18 cellular contexts compared by ENCODE assay signal in genomic region chrX:153825042-153825441, GRCh38. TPM values are rescaled to one million over a fixed set of nuclear protein-coding genes. Genes with fewer than 3 reads are reported as not detected.
DNase-seq lines count a peak whose midpoint lies in the region; ATAC-seq and TF ChIP-seq lines count a peak whose summit lies in the region.
"Had no signal": no experiment of that assay in that cellular context is flagged by ENCODE, and none has a peak within 500 bp of the region (broad histone marks: within the 10 kb centered on the region; RNA-seq: fewer than 3 reads in every experiment).

No MANE protein-coding gene starts in this region.

- no peaks in the 10 kb centered on the region for H3K9me3 Mint-ChIP-seq in immature natural killer cell

- H3K9me3 ChIP-seq in SK-N-SH (no peaks in the 10 kb centered on the region), spleen (peaks cover 0 to 5% (median 0%) of the 10 kb centered on the region in 8 donors), T-helper 17 cell (ENCODE audit: control insufficient read depth, low read length, poor library complexity, severe bottlenecking) (no peaks in the 10 kb centered on the region)
- H3K9me3 ChIP-seq: HAP-1 had no signal

- POLR2A ChIA-PET in SK-N-SH (lab: Yijun Ruan, JAX) = no interaction called here

- no peak for TF ChIP-seq EP300 in SK-N-SH (IDR thresholded peaks at IDR 0.05; ENCODE audit: borderline replicate concordance in 1 of 2, low read depth in 1 of 2, low read length in 1 of 2)

- H3K27ac ChIP-seq in SK-N-SH (ENCODE audit: low read depth in 2 of 2, low read length in 1 of 2) (no peak overlapping the region), spleen (no peak overlapping the region)
- H3K27ac ChIP-seq: 22Rv1; BLaER1 treated with 17β-estradiol and CSF1 and Interleukin-3, amounts not matched to agents 10 nM and 100 nM; GM23248 had no signal

- peaks cover 73% of the 10 kb centered on the region in 2 donors for H3K4me1 Mint-ChIP-seq in immature natural killer cell
- peaks cover 31% of the 10 kb centered on the region for H3K4me1 Mint-ChIP-seq in T-helper 17 cell

- 53% methylated on average over 8 of the region's 8 CpGs for WGBS in SK-N-SH (ENCODE audit: low lambda C conversion rate)
- 73 to 80% (median 78%) methylated on average over 2 to 8 of the region's 8 CpGs for WGBS in spleen, 5 donors

- CTCF ChIA-PET in SK-N-SH (lab: Yijun Ruan, JAX) = no interaction called here

- H3K27ac Mint-ChIP-seq in immature natural killer cell (peak overlapping the region in 5 of 6 donors; percentile 37 to 74 (median 65)), T-helper 17 cell (no peak overlapping the region)
- H3K27ac Mint-ChIP-seq: CD4-positive, CD25-positive, alpha-beta regulatory T cell; IgD-negative memory B cell had no signal

- H3K79me2 ChIP-seq in SK-N-SH (ENCODE audit: insufficient read depth) = no peaks in the 10 kb centered on the region

- H3K36me3 Mint-ChIP-seq in immature natural killer cell (peaks cover 0 to 7% (median 4%) of the 10 kb centered on the region in 3 donors), T-helper 17 cell (ENCODE audit: low read depth) (no peaks in the 10 kb centered on the region)
- H3K36me3 Mint-ChIP-seq: CD4-positive, CD25-positive, alpha-beta regulatory T cell; IgD-negative memory B cell had no signal

- H3K4me2 ChIP-seq in SK-N-SH = no peak overlapping the region
- H3K4me2 ChIP-seq: BLaER1 treated with 17β-estradiol and CSF1 and Interleukin-3, amounts not matched to agents 10 nM and 100 nM had no signal

- H3K9ac ChIP-seq in SK-N-SH = no peak overlapping the region
- H3K9ac ChIP-seq: BLaER1 treated with 17β-estradiol and CSF1 and Interleukin-3, amounts not matched to agents 10 nM and 100 nM; GM23248 had no signal

- H3K27me3 Mint-ChIP-seq in immature natural killer cell (ENCODE audit: low read depth in 3 of 3) = peaks cover 11 to 26% (median 16%) of the 10 kb centered on the region in 3 donors
- no peaks in the 10 kb centered on the region for H3K27me3 Mint-ChIP-seq in T-helper 17 cell

- H3F3A ChIP-seq in SK-N-SH (replicated peaks; ENCODE audit: insufficient read depth) = peaks cover 5% of the 10 kb centered on the region

- no peak overlapping the region for H2AFZ ChIP-seq in SK-N-SH (ENCODE audit: low read depth)
- H2AFZ ChIP-seq: GM23248 had no signal

- H3K4me3 ChIP-seq in SK-N-SH (ENCODE audit: low read depth in 2 of 2, low read length in 1 of 2) (no peak overlapping the region), spleen (no peak overlapping the region)
- H3K4me3 ChIP-seq: BLaER1 treated with 17β-estradiol and CSF1 and Interleukin-3, amounts not matched to agents 10 nM and 100 nM; GM23248; HAP-1 had no signal

- TF ChIP-seq RAD21 in SK-N-SH (IDR thresholded peaks at IDR 0.05; ENCODE audit: low read length) = no peak

- TF ChIP-seq POLR2A in spleen (IDR thresholded peaks at IDR 0.05) = no peak

- H3K4me1 ChIP-seq in SK-N-SH (ENCODE audit: control insufficient read depth in 1 of 2, insufficient read depth in 2 of 2, low read depth in 1 of 2, low read length in 1 of 2) (peaks cover 0 to 13% of the 10 kb centered on the region in 2 experiments; a peak in 1 of 4 replicates), spleen (peaks cover 0 to 40% (median 13%) of the 10 kb centered on the region in 6 donors)
- H3K4me1 ChIP-seq: HAP-1 had no signal

- H3K27me3 ChIP-seq in SK-N-SH (ENCODE audit: insufficient read depth) (peaks cover 47% of the 10 kb centered on the region), spleen (replicated peaks in 1 of 7) (peaks cover 6 to 68% (median 22%) of the 10 kb centered on the region in 7 donors)

- DNase-seq in SK-N-SH = peak; percentile 7
- peak; percentile 1 for DNase-seq in HuH-7 (ENCODE audit: low spot score)
- DNase-seq in immature natural killer cell = no peak
- DNase-seq in spleen = peak; percentile 57
- DNase-seq in NCI-H510A (lab: John Stamatoyannopoulos, UW) = no peak
- no peak for DNase-seq in NOMO-1 treated with dmso at 0.1 percent for 144 hours (lab: John Stamatoyannopoulos, UW; ENCODE audit: unreplicated experiment)
- no peak for DNase-seq in T-helper 17 cell
- DNase-seq: AML-193; CD4-positive, CD25-positive, alpha-beta regulatory T cell; DMS53; GF-D8; GM23248 had no signal

- H3K4me3 Mint-ChIP-seq in immature natural killer cell = peak overlapping the region in 3 of 5 donors; percentile 36 to 55 (median 39)
- no peak overlapping the region for H3K4me3 Mint-ChIP-seq in T-helper 17 cell
- H3K4me3 Mint-ChIP-seq: CD4-positive, CD25-positive, alpha-beta regulatory T cell had no signal

- intact Hi-C loops in spleen (cut with DNase I; ENCODE audit: low total_unique reads) = loop anchor here (10.0 kb wide), 1 partner anchor 70 kb away; no protein-coding TSS in a partner anchor

- TF ChIP-seq CTCF in SK-N-SH (IDR thresholded peaks at IDR 0.05) (no peak), spleen (IDR thresholded peaks at IDR 0.05 in 8 of 11, conservative IDR thresholded peaks at IDR 0.05 in 3 of 11) (no peak)

- H3K9me2 ChIP-seq in SK-N-SH = no peaks in the 10 kb centered on the region

- ATAC-seq in SK-N-SH treated with all-trans-retinoic acid at 6 μM for 48 hours = no peak
- no peak for ATAC-seq in T-helper 17 cell

- H4K20me1 ChIP-seq in SK-N-SH (ENCODE audit: insufficient read depth) = peaks cover 5% of the 10 kb centered on the region; the same call in 1 of the 2 replicates

- H3K36me3 ChIP-seq in SK-N-SH (replicated peaks in 1 of 2; ENCODE audit: control insufficient read depth in 1 of 2, insufficient read depth in 2 of 2, low read length in 1 of 2) = no peaks in the 10 kb centered on the region
- H3K36me3 ChIP-seq in spleen = no peaks in the 10 kb centered on the region
- H3K36me3 ChIP-seq: BLaER1 treated with 17β-estradiol and CSF1 and Interleukin-3, amounts not matched to agents 10 nM and 100 nM; HAP-1 had no signal

TF ChIP-seq in SK-N-SH, 30 proteins besides CTCF, POLR2A, EP300 and RAD21 (continues in another document):
- no peak for TF ChIP-seq SMC3 (IDR thresholded peaks at IDR 0.05; ENCODE audit: low read depth, low read length)
- TF ChIP-seq NFIC (IDR thresholded peaks at IDR 0.05; ENCODE audit: borderline replicate concordance) = no peak
- TF ChIP-seq MAX (IDR thresholded peaks at IDR 0.05; ENCODE audit: low read depth) = no peak
- no peak for TF ChIP-seq ELF1 (IDR thresholded peaks at IDR 0.05)
- no peak for TF ChIP-seq TAF1 (IDR thresholded peaks at IDR 0.05; ENCODE audit: borderline replicate concordance, low read depth, low read length)
- no peak for TF ChIP-seq JUND (IDR thresholded peaks at IDR 0.05)
- no peak for TF ChIP-seq GABPA (IDR thresholded peaks at IDR 0.05; ENCODE audit: low read depth)
- TF ChIP-seq TCF12 (IDR thresholded peaks at IDR 0.05) = no peak
- TF ChIP-seq CHD2 (IDR thresholded peaks at IDR 0.05; ENCODE audit: low read length, partially characterized antibody) = no peak
- no peak for TF ChIP-seq FOXJ3 (CRISPR knock-in tag; IDR thresholded peaks at IDR 0.05)

TF ChIP-seq in SK-N-SH treated with all-trans-retinoic acid at 6 μM for 48 hours, 23 proteins besides CTCF, POLR2A, EP300 and RAD21:
- TF ChIP-seq RARB (CRISPR knock-in tag; IDR thresholded peaks at IDR 0.05) (no peak), BACH2 (CRISPR knock-in tag; IDR thresholded peaks at IDR 0.05; ENCODE audit: borderline replicate concordance) (no peak), PPARA (CRISPR knock-in tag; IDR thresholded peaks at IDR 0.05; ENCODE audit: borderline replicate concordance) (no peak), TCF4 (CRISPR knock-in tag; IDR thresholded peaks at IDR 0.05; ENCODE audit: borderline replicate concordance) (no peak)

RNA-seq across cellular contexts. Expression of gene PDZD4, which starts 5.3 kb away (rescaled TPM):
- polyA plus RNA-seq in SK-N-SH (2012; rRNA removed) (1.9 and 2.4 TPM in 2 replicates), immature natural killer cell (10 to 100 TPM in 1 of 3 donors, 1 to 10 TPM in 1, under 1 TPM in 1; 0.93 to 11.4 (median 6.1) TPM), spleen (10 to 100 TPM in 1 of 3 donors, 1 to 10 TPM in 2; 3.7 to 21.8 (median 9.4) TPM)
- 1.1 and 2.7 TPM in 2 replicates for polyA plus RNA-seq in SK-N-SH (2012; cell fraction: cytosol; rRNA removed)
- 8.9 and 16.9 TPM in 2 replicates for polyA plus RNA-seq in SK-N-SH (2012; cell fraction: nucleus; rRNA removed)
- total RNA-seq in spleen (10 to 100 TPM in 5 of 7 donors, 1 to 10 TPM in 2; 6.4 to 15.4 (median 10.7) TPM), T-helper 17 cell (10 to 100 TPM; 31.1 to 45.6 TPM)
- total RNA-seq: GM23248 had no signal
- polyA plus RNA-seq: CD4-positive, CD25-positive, alpha-beta regulatory T cell; GM23248 had no signal

RNA-seq across cellular contexts. Expression of gene SSR4, which starts 30.6 kb away (rescaled TPM):
- polyA plus RNA-seq in SK-N-SH (2012; rRNA removed) = 326 and 367 TPM in 2 replicates
- polyA plus RNA-seq in SK-N-SH (2012; cell fraction: cytosol; rRNA removed) = 195 and 259 TPM in 2 replicates
- polyA plus RNA-seq in SK-N-SH (2012; cell fraction: nucleus; rRNA removed) = 162 and 171 TPM in 2 replicates
- 100 to 1,000 TPM; 535 to 803 (median 726) TPM for polyA plus RNA-seq in immature natural killer cell
- 100 to 1,000 TPM; 144 to 307 (median 217) TPM for total RNA-seq in spleen
- polyA plus RNA-seq in spleen = 100 to 1,000 TPM; 357 to 488 (median 359) TPM
- total RNA-seq in T-helper 17 cell = 100 to 1,000 TPM; 204 to 212 TPM

RNA-seq across cellular contexts. Expression of gene IDH3G, which starts 30.9 kb away (rescaled TPM):
- 78.0 and 107 TPM in 2 replicates for polyA plus RNA-seq in SK-N-SH (2012; rRNA removed)
- 38.1 and 53.3 TPM in 2 replicates for polyA plus RNA-seq in SK-N-SH (2012; cell fraction: cytosol; rRNA removed)
- 212 and 213 TPM in 2 replicates for polyA plus RNA-seq in SK-N-SH (2012; cell fraction: nucleus; rRNA removed)
- polyA plus RNA-seq in immature natural killer cell = 100 to 1,000 TPM in 2 of 3 donors, 10 to 100 TPM in 1; 95.6 to 131 (median 118) TPM
- total RNA-seq in spleen = 10 to 100 TPM; 51.8 to 92.7 (median 68.7) TPM
- polyA plus RNA-seq in spleen = 10 to 100 TPM; 32.7 to 47.0 (median 41.3) TPM
- 10 to 100 TPM; 46.4 to 52.4 TPM for total RNA-seq in T-helper 17 cell

RNA-seq across cellular contexts. Expression of gene SRPK3, which starts 44.2 kb away (rescaled TPM):
- polyA plus RNA-seq in SK-N-SH (2012; rRNA removed) = 0.50 and 0.74 TPM in 2 replicates
- polyA plus RNA-seq in SK-N-SH (2012; cell fraction: cytosol; rRNA removed) = 0.08 and 0.19 TPM in 2 replicates
- 0.80 and 1.5 TPM in 2 replicates for polyA plus RNA-seq in SK-N-SH (2012; cell fraction: nucleus; rRNA removed)
- not detected for polyA plus RNA-seq in immature natural killer cell
- total RNA-seq in spleen = not detected
- under 1 TPM; 0.03 to 0.26 (median 0.07) TPM for polyA plus RNA-seq in spleen
- total RNA-seq in T-helper 17 cell = not detected
- total RNA-seq: A673; CD4-positive, CD25-positive, alpha-beta regulatory T cell had no signal
- polyA plus RNA-seq: CD4-positive, CD25-positive, alpha-beta regulatory T cell; IgD-negative memory B cell had no signal

Comparison
In these comparisons a context has a peak if more than half of its experiments do, and no peak if none do; other contexts are left out.
1. DNase-seq: peak in SK-N-SH (single experiment), HuH-7 (single experiment) and spleen (single experiment); none in immature natural killer cell (0 of 3), NCI-H510A (single experiment), NOMO-1 treated with dmso at 0.1 percent for 144 hours (single experiment) and T-helper 17 cell (0 of 3).